ENCODE assay signal across 1 cellular context in the genomic region with DNA sequence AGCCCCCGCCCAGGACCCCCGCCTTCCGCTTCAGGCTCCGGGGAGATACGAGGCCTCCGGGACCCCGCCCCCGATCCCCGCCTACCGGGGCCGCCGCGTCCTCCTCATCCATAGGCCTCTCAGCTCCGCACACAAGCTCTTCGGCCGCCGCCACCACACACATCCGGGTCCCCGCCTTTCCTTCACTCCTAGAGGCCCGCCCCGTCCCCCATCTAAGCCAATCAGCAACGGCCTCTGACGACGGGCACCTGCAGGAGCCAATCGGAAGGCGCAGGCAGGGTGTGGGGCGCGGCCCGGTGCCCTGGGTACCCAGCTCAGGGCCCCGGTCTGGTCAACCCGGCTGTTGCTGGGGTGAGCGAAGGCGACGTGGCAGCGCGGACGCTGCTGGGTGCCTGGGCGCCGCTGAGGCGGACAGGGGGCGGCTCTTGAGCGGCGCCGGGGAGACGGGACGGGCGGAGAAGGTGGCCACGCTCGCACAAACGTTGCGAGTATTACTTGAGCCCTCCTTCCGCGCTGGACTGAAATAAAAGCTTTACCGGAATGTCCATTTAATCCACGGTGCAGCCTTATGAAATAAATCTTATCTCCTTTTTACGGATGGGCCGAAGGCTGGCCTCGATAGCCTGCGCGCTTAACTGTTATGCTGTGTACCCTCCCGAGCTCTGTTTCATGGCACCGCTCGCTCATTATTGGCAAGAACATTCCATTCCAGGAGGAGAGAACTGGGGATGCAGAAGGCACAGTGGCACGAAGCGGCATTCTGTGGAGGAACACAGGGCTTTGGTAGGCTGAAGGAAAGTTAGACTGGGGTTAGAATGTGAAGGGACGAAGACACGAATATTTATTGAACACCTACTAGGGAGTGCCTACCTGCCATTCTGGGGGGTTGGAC.
TF ChIP-seq lines count a peak whose summit lies in the region.

A gene with protein sequence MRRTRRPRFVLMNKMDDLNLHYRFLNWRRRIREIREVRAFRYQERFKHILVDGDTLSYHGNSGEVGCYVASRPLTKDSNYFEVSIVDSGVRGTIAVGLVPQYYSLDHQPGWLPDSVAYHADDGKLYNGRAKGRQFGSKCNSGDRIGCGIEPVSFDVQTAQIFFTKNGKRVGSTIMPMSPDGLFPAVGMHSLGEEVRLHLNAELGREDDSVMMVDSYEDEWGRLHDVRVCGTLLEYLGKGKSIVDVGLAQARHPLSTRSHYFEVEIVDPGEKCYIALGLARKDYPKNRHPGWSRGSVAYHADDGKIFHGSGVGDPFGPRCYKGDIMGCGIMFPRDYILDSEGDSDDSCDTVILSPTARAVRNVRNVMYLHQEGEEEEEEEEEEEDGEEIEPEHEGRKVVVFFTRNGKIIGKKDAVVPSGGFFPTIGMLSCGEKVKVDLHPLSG (minus strand): TSS at position 165 of the 892 bp plus-strand sequence. CDS start 57 bp downstream, at position 108.

TF ChIP-seq in HepG2, 621 proteins besides CTCF, POLR2A, EP300 and RAD21 (continued from another document and continues in another):
- TF ChIP-seq, protein P1, sequence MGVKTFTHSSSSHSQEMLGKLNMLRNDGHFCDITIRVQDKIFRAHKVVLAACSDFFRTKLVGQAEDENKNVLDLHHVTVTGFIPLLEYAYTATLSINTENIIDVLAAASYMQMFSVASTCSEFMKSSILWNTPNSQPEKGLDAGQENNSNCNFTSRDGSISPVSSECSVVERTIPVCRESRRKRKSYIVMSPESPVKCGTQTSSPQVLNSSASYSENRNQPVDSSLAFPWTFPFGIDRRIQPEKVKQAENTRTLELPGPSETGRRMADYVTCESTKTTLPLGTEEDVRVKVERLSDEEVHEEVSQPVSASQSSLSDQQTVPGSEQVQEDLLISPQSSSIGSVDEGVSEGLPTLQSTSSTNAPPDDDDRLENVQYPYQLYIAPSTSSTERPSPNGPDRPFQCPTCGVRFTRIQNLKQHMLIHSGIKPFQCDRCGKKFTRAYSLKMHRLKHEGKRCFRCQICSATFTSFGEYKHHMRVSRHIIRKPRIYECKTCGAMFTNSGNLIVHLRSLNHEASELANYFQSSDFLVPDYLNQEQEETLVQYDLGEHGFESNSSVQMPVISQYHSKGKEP (CRISPR knock-in tag; IDR thresholded peaks at IDR 0.05) = no peak
- no peak for TF ChIP-seq ZNF138 (CRISPR knock-in tag; IDR thresholded peaks at IDR 0.05; ENCODE audit: low read depth)
- TF ChIP-seq, protein P2, sequence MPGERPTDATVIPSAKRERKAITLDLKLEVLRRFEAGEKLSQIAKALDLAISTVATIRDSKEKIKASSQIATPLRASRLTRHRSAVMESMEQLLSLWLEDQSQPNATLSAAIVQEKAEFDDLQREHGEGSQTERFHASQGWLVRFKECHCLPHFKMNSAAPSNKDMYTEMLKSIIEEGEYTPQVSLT (CRISPR knock-in tag; IDR thresholded peaks at IDR 0.05; ENCODE audit: borderline replicate concordance, low read depth) = no peak
- TF ChIP-seq ARNT (IDR thresholded peaks at IDR 0.05) = no peak
- TF ChIP-seq HCFC1 (IDR thresholded peaks at IDR 0.05; ENCODE audit: low read depth, low read length) = no peak
- no peak for TF ChIP-seq ZNF431 (CRISPR knock-in tag; IDR thresholded peaks at IDR 0.05; ENCODE audit: borderline replicate concordance, low read depth)
- TF ChIP-seq RFXAP (CRISPR knock-in tag; IDR thresholded peaks at IDR 0.05; ENCODE audit: borderline replicate concordance) = peak; percentile 97
- no peak for TF ChIP-seq SIX4 (CRISPR knock-in tag; IDR thresholded peaks at IDR 0.05)
- TF ChIP-seq TCF7 (IDR thresholded peaks at IDR 0.05; ENCODE audit: low read depth) = no peak
- peak; percentile 88; the same call in 1 of the 2 replicates for TF ChIP-seq HOXD1 (CRISPR knock-in tag; IDR thresholded peaks at IDR 0.05)
- peak; percentile 89 for TF ChIP-seq GABPB1 (CRISPR knock-in tag; IDR thresholded peaks at IDR 0.05)
- TF ChIP-seq ZNF331 (CRISPR knock-in tag; IDR thresholded peaks at IDR 0.05) = peak; percentile 25
- TF ChIP-seq SPEN (CRISPR knock-in tag; IDR thresholded peaks at IDR 0.05; ENCODE audit: low read depth) = peak; percentile 64; the same call in 1 of the 2 replicates
- TF ChIP-seq ETV5 (CRISPR knock-in tag; IDR thresholded peaks at IDR 0.05; ENCODE audit: borderline replicate concordance) = no peak; the same call in 1 of the 2 replicates
- TF ChIP-seq ZNF329 (CRISPR knock-in tag; IDR thresholded peaks at IDR 0.05; ENCODE audit: low read depth) = no peak
- no peak; the same call in 1 of the 2 replicates for TF ChIP-seq ZNF746 (CRISPR knock-in tag; IDR thresholded peaks at IDR 0.05)
- no peak for TF ChIP-seq CEBPG (CRISPR knock-in tag; IDR thresholded peaks at IDR 0.05)
- TF ChIP-seq SOX13 (IDR thresholded peaks at IDR 0.05) = no peak
- no peak for TF ChIP-seq SOX13 (CRISPR knock-in tag; conservative IDR thresholded peaks at IDR 0.05 in 1 of 2, IDR thresholded peaks at IDR 0.05 in 1 of 2)
- TF ChIP-seq NCOA2 (CRISPR knock-in tag; IDR thresholded peaks at IDR 0.05) = peak; percentile 52; the same call in 1 of the 2 replicates
- peak; percentile 35 for TF ChIP-seq ZMYM3 (CRISPR knock-in tag; IDR thresholded peaks at IDR 0.05)
- TF ChIP-seq MYNN (CRISPR knock-in tag; IDR thresholded peaks at IDR 0.05; ENCODE audit: low read depth) = no peak
- peak; percentile 79 for TF ChIP-seq ZNF547 (CRISPR knock-in tag; IDR thresholded peaks at IDR 0.05)
- TF ChIP-seq, protein P3, sequence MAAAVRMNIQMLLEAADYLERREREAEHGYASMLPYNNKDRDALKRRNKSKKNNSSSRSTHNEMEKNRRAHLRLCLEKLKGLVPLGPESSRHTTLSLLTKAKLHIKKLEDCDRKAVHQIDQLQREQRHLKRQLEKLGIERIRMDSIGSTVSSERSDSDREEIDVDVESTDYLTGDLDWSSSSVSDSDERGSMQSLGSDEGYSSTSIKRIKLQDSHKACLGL (CRISPR knock-in tag; IDR thresholded peaks at IDR 0.05) = peak; percentile 27; the same call in 1 of the 2 replicates
- no peak for TF ChIP-seq ATRX (CRISPR knock-in tag; IDR thresholded peaks at IDR 0.05; ENCODE audit: borderline replicate concordance)
- TF ChIP-seq ZKSCAN5 (CRISPR knock-in tag; IDR thresholded peaks at IDR 0.05) = no peak
- TF ChIP-seq, protein P4, sequence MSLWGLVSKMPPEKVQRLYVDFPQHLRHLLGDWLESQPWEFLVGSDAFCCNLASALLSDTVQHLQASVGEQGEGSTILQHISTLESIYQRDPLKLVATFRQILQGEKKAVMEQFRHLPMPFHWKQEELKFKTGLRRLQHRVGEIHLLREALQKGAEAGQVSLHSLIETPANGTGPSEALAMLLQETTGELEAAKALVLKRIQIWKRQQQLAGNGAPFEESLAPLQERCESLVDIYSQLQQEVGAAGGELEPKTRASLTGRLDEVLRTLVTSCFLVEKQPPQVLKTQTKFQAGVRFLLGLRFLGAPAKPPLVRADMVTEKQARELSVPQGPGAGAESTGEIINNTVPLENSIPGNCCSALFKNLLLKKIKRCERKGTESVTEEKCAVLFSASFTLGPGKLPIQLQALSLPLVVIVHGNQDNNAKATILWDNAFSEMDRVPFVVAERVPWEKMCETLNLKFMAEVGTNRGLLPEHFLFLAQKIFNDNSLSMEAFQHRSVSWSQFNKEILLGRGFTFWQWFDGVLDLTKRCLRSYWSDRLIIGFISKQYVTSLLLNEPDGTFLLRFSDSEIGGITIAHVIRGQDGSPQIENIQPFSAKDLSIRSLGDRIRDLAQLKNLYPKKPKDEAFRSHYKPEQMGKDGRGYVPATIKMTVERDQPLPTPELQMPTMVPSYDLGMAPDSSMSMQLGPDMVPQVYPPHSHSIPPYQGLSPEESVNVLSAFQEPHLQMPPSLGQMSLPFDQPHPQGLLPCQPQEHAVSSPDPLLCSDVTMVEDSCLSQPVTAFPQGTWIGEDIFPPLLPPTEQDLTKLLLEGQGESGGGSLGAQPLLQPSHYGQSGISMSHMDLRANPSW (CRISPR knock-in tag; IDR thresholded peaks at IDR 0.05; ENCODE audit: borderline replicate concordance) = peak; percentile 63; the same call in 1 of the 2 replicates
- no peak for TF ChIP-seq ZSCAN21 (CRISPR knock-in tag; IDR thresholded peaks at IDR 0.05; ENCODE audit: borderline replicate concordance)
- no peak for TF ChIP-seq SMARCE1 (IDR thresholded peaks at IDR 0.05; ENCODE audit: borderline replicate concordance)
- TF ChIP-seq ZFP90 (CRISPR knock-in tag; IDR thresholded peaks at IDR 0.05; ENCODE audit: borderline replicate concordance) = no peak; the same call in 1 of the 2 replicates
- TF ChIP-seq CAMTA2 (CRISPR knock-in tag; IDR thresholded peaks at IDR 0.05; ENCODE audit: borderline replicate concordance) = 0 out of 2 replicates have a peak, but pooled peaks have one; percentile 3
- no peak for TF ChIP-seq ADNP (CRISPR knock-in tag; IDR thresholded peaks at IDR 0.05)
- TF ChIP-seq, protein P5, sequence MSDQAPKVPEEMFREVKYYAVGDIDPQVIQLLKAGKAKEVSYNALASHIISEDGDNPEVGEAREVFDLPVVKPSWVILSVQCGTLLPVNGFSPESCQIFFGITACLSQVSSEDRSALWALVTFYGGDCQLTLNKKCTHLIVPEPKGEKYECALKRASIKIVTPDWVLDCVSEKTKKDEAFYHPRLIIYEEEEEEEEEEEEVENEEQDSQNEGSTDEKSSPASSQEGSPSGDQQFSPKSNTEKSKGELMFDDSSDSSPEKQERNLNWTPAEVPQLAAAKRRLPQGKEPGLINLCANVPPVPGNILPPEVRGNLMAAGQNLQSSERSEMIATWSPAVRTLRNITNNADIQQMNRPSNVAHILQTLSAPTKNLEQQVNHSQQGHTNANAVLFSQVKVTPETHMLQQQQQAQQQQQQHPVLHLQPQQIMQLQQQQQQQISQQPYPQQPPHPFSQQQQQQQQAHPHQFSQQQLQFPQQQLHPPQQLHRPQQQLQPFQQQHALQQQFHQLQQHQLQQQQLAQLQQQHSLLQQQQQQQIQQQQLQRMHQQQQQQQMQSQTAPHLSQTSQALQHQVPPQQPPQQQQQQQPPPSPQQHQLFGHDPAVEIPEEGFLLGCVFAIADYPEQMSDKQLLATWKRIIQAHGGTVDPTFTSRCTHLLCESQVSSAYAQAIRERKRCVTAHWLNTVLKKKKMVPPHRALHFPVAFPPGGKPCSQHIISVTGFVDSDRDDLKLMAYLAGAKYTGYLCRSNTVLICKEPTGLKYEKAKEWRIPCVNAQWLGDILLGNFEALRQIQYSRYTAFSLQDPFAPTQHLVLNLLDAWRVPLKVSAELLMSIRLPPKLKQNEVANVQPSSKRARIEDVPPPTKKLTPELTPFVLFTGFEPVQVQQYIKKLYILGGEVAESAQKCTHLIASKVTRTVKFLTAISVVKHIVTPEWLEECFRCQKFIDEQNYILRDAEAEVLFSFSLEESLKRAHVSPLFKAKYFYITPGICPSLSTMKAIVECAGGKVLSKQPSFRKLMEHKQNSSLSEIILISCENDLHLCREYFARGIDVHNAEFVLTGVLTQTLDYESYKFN (CRISPR knock-in tag; conservative IDR thresholded peaks at IDR 0.05) = peak; percentile 41
- TF ChIP-seq ZNF777 (CRISPR knock-in tag; IDR thresholded peaks at IDR 0.05) = peak; percentile 70
- TF ChIP-seq HNRNPLL (IDR thresholded peaks at IDR 0.05; ENCODE audit: low read depth, low read length, poor library complexity, severe bottlenecking) = peak; percentile 47
- TF ChIP-seq DPF2 (CRISPR knock-in tag; IDR thresholded peaks at IDR 0.05; ENCODE audit: borderline replicate concordance, low read depth) = no peak
- 0 out of 2 replicates have a peak, but pooled peaks have one; percentile 24 for TF ChIP-seq SIN3A (IDR thresholded peaks at IDR 0.05; ENCODE audit: borderline replicate concordance, low read depth, low read length)
- TF ChIP-seq, protein P6, sequence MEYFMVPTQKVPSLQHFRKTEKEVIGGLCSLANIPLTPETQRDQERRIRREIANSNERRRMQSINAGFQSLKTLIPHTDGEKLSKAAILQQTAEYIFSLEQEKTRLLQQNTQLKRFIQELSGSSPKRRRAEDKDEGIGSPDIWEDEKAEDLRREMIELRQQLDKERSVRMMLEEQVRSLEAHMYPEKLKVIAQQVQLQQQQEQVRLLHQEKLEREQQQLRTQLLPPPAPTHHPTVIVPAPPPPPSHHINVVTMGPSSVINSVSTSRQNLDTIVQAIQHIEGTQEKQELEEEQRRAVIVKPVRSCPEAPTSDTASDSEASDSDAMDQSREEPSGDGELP (IDR thresholded peaks at IDR 0.05; ENCODE audit: borderline replicate concordance, low read depth) = peak; percentile 58; the same call in 1 of the 2 replicates
- TF ChIP-seq, protein P7, sequence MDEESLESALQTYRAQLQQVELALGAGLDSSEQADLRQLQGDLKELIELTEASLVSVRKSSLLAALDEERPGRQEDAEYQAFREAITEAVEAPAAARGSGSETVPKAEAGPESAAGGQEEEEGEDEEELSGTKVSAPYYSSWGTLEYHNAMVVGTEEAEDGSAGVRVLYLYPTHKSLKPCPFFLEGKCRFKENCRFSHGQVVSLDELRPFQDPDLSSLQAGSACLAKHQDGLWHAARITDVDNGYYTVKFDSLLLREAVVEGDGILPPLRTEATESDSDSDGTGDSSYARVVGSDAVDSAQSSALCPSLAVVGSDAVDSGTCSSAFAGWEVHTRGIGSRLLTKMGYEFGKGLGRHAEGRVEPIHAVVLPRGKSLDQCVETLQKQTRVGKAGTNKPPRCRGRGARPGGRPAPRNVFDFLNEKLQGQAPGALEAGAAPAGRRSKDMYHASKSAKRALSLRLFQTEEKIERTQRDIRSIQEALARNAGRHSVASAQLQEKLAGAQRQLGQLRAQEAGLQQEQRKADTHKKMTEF (CRISPR knock-in tag; IDR thresholded peaks at IDR 0.05) = 0 out of 2 replicates have a peak, but pooled peaks have one; percentile 82
- no peak for TF ChIP-seq RBM22 (optimal IDR thresholded peaks at IDR 0.05; ENCODE audit: low read length)
- TF ChIP-seq, protein P8, sequence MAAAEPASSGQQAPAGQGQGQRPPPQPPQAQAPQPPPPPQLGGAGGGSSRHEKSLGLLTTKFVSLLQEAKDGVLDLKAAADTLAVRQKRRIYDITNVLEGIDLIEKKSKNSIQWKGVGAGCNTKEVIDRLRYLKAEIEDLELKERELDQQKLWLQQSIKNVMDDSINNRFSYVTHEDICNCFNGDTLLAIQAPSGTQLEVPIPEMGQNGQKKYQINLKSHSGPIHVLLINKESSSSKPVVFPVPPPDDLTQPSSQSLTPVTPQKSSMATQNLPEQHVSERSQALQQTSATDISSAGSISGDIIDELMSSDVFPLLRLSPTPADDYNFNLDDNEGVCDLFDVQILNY (CRISPR knock-in tag; conservative IDR thresholded peaks at IDR 0.05) = no peak; the same call in 1 of the 2 replicates
- no peak for TF ChIP-seq GPN1 (CRISPR knock-in tag; IDR thresholded peaks at IDR 0.05; ENCODE audit: borderline replicate concordance)
- no peak for TF ChIP-seq CENPX (CRISPR knock-in tag; IDR thresholded peaks at IDR 0.05)
- no peak; the same call in 1 of the 2 replicates for TF ChIP-seq MAZ (IDR thresholded peaks at IDR 0.05; ENCODE audit: borderline replicate concordance, low read depth, low read length)
- TF ChIP-seq MAZ (CRISPR knock-in tag; IDR thresholded peaks at IDR 0.05; ENCODE audit: low read depth) = peak; percentile 67
- TF ChIP-seq ZNF879 (CRISPR knock-in tag; IDR thresholded peaks at IDR 0.05) = no peak
- no peak for TF ChIP-seq ZNF33A (CRISPR knock-in tag; IDR thresholded peaks at IDR 0.05; ENCODE audit: borderline replicate concordance)
- no peak for TF ChIP-seq PCBP2 (optimal IDR thresholded peaks at IDR 0.05; ENCODE audit: low read depth, low read length, poor library complexity, severe bottlenecking)
- no peak for TF ChIP-seq KLF12 (CRISPR knock-in tag; IDR thresholded peaks at IDR 0.05; ENCODE audit: borderline replicate concordance)
- no peak for TF ChIP-seq ZNF282 (IDR thresholded peaks at IDR 0.05; ENCODE audit: partially characterized antibody)
- peak; percentile 38; the same call in 1 of the 2 replicates for TF ChIP-seq RFX1 (IDR thresholded peaks at IDR 0.05)
- TF ChIP-seq MAFK (conservative IDR thresholded peaks at IDR 0.05 in 1 of 2, IDR thresholded peaks at IDR 0.05 in 1 of 2; ENCODE audit: low read length in 2 of 2) = no peak
- TF ChIP-seq THYN1 (CRISPR knock-in tag; IDR thresholded peaks at IDR 0.05; ENCODE audit: borderline replicate concordance, low read depth) = no peak
